ENCODE assay signal across 8 cellular contexts in the genomic region with DNA sequence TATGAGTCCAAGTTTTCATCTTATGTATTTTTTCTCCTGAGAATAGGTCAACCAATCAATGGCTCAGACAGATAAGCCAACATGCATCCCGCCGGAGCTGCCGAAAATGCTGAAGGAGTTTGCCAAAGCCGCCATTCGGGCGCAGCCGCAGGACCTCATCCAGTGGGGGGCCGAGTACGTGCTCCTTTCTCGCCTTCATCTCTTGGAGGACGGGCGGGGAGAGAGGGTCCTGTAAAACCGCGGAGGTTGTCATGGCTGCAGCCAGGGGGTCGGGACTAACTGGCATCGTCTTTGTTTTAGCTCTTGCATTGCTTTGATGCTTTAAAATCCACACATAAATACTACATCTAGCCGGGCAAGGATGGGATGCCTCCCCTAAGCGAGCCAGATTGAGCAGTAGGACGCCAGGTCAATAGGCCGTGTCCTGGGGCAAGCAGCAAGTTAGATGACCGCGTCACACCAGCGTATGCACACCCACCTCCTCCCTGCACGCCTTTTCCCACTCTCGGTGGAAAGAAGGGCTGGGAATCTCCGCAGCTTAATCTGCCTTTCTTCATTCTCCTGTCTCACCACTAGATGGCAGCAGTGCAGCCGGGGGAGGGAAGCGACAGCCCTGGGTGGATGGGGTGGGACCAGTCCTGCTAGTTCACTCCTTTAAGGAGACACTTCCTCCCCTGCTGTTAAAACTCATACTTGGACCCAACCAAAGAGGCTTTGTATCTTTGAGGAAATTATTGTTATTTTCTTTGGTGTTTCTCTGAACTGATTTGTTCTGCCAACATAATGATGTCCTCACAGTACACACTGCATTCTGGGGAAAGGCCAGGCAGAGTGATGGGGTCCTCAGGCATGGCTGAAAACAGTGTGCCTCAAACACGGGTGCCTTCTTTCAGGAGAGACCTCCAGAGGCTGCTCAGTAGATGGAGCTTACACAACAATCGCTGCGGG. TPM values are rescaled to one million over a fixed set of nuclear protein-coding genes. Genes with fewer than 3 reads are reported as not detected.
A peak's percentile ranks its signal among the peaks of the same experiment; 100 is the strongest.
DNase-seq lines count a peak whose midpoint lies in the region; ATAC-seq, FAIRE-seq and TF ChIP-seq lines count a peak whose summit lies in the region.
"Not testable (repeated sequence)": the region's sequence is repeated elsewhere in the genome, so short reads cannot be mapped to it uniquely, and the experiment has no call there.

No MANE protein-coding gene starts in this region.

- CTCF ChIA-PET in GM10248 (lab: Yijun Ruan, JAX): interaction anchor here (1.0 to 1.5 kb wide), 7 partner anchors 38 to 417 kb away, joined by 3 to 5 read pairs (median 3); no protein-coding TSS in a partner anchor

- not testable (repeated sequence) for DNase-seq in GM10248 (ENCODE audit: extremely low spot score)
- DNase-seq in NCI-H460 (ENCODE audit: extremely low read depth, low read depth) (peak; percentile 8), pancreas (peak in 5 of 6 donors; percentile 27 to 53 (median 45)), uterus (peak; percentile 32 to 51)
- peak; percentile 31 for DNase-seq in activated CD4-positive, alpha-beta T cell treated with anti-CD3 and anti-CD28 coated beads for 48 hours
- DNase-seq in central memory CD4-positive, alpha-beta T cell: peak; percentile 37

- H3K9ac ChIP-seq in iPS-15b (ENCODE audit: low read depth, low read length): not testable (repeated sequence)

- intact Hi-C loops in pancreas (cut with DNase I); uterus (cut with DNase I; ENCODE audit: low total_unique reads): not testable (repeated sequence)

- H3K27ac ChIP-seq in pancreas, uterus: not testable (repeated sequence)

- H3K4me1 ChIP-seq in iPS-15b (ENCODE audit: control insufficient read depth, insufficient read depth, low read length); pancreas; uterus: not testable (repeated sequence)

- peaks cover 37% of the 10 kb centered on the region for H3K27me3 ChIP-seq in iPS-15b (ENCODE audit: control insufficient read depth, insufficient read depth, low read length)
- not testable (repeated sequence) for H3K27me3 ChIP-seq in pancreas, uterus

- not testable (repeated sequence) for TF ChIP-seq POLR2A in uterus (IDR thresholded peaks at IDR 0.05)

- POLR2A ChIA-PET in GM10248 (lab: Yijun Ruan, JAX): not testable (repeated sequence)

- peak; percentile 61 for TF ChIP-seq CTCF in GM10248 (IDR thresholded peaks at IDR 0.05; ENCODE audit: control extremely low read depth, extremely low read depth, low read depth, missing control alignments)
- peak; percentile 71 to 81 (median 74) for TF ChIP-seq CTCF in pancreas (IDR thresholded peaks at IDR 0.05)
- peak; percentile 61 to 75 (median 68) for TF ChIP-seq CTCF in uterus (IDR thresholded peaks at IDR 0.05)

- not testable (repeated sequence) for H3K9me3 ChIP-seq in iPS-15b (ENCODE audit: control insufficient read depth, insufficient read depth, low read length); pancreas; uterus

- H3K4me3 ChIP-seq in iPS-15b (ENCODE audit: low read depth, low read length) (peak overlapping the region; percentile 78), pancreas (peak overlapping the region in 1 of 4 donors; percentile 22), uterus (peak overlapping the region; percentile 15 to 31)

- FAIRE-seq in pancreas (lab: Jason Lieb, UNC): not testable (repeated sequence)

- H3K36me3 ChIP-seq in iPS-15b (ENCODE audit: control insufficient read depth, insufficient read depth, low read length); pancreas; uterus: not testable (repeated sequence)

- WGBS in pancreas, 2 donors: 2 to 5% methylated on average over 29 of the region's 31 CpGs

- peak; percentile 49 for ATAC-seq in HG03432 (IDR thresholded peaks at IDR 0.05; ENCODE audit: unreplicated experiment)
- ATAC-seq in pancreas: peak; percentile 57 to 87 (median 84)

RNA-seq across cellular contexts. Expression of gene ROPN1B, which starts 3.3 kb away (rescaled TPM):
- total RNA-seq in NCI-H460 (2014; rRNA removed; shearing (Covaris generic)): not detected in 2 replicates
- not detected in 2 replicates for polyA plus RNA-seq in NCI-H460 (2014; cell fraction: nucleus; rRNA removed)
- total RNA-seq in pancreas (under 1 TPM in 2 of 6 donors, not detected in 4; 0.19 to 0.20 TPM), uterus (under 1 TPM in 1 of 4 donors, not detected in 3; 0.70 TPM)
- under 1 TPM in 1 of 2 donors, not detected in 1; 0.23 TPM for polyA plus RNA-seq in pancreas
